1 cellular context compared by ENCODE assay signal in the genomic region with DNA sequence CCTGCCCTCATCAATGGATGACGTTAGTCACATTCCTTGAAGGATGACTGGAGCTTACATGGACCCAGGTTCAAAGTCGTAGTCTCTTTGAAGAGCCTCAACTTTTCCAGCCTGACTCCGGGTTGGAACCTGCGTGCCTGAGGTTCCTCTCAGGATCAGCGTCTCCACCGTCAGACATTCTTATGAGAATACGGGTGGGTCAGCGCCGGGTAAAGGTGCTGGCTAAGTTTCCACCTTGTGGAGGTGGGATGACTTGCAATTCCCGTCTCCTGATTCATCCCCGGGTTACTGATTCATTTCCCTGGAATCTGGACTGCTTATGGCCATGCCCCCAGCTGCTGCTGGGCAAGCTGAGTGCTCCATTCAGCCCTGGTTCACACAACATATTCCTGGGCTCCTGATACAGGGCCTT.
TF ChIP-seq lines count a peak whose summit lies in the region.

No MANE protein-coding gene starts in this region.

TF ChIP-seq in GM23338, 12 proteins besides CTCF, POLR2A, EP300 and RAD21 (continued from another document):
- TF ChIP-seq, protein P1, sequence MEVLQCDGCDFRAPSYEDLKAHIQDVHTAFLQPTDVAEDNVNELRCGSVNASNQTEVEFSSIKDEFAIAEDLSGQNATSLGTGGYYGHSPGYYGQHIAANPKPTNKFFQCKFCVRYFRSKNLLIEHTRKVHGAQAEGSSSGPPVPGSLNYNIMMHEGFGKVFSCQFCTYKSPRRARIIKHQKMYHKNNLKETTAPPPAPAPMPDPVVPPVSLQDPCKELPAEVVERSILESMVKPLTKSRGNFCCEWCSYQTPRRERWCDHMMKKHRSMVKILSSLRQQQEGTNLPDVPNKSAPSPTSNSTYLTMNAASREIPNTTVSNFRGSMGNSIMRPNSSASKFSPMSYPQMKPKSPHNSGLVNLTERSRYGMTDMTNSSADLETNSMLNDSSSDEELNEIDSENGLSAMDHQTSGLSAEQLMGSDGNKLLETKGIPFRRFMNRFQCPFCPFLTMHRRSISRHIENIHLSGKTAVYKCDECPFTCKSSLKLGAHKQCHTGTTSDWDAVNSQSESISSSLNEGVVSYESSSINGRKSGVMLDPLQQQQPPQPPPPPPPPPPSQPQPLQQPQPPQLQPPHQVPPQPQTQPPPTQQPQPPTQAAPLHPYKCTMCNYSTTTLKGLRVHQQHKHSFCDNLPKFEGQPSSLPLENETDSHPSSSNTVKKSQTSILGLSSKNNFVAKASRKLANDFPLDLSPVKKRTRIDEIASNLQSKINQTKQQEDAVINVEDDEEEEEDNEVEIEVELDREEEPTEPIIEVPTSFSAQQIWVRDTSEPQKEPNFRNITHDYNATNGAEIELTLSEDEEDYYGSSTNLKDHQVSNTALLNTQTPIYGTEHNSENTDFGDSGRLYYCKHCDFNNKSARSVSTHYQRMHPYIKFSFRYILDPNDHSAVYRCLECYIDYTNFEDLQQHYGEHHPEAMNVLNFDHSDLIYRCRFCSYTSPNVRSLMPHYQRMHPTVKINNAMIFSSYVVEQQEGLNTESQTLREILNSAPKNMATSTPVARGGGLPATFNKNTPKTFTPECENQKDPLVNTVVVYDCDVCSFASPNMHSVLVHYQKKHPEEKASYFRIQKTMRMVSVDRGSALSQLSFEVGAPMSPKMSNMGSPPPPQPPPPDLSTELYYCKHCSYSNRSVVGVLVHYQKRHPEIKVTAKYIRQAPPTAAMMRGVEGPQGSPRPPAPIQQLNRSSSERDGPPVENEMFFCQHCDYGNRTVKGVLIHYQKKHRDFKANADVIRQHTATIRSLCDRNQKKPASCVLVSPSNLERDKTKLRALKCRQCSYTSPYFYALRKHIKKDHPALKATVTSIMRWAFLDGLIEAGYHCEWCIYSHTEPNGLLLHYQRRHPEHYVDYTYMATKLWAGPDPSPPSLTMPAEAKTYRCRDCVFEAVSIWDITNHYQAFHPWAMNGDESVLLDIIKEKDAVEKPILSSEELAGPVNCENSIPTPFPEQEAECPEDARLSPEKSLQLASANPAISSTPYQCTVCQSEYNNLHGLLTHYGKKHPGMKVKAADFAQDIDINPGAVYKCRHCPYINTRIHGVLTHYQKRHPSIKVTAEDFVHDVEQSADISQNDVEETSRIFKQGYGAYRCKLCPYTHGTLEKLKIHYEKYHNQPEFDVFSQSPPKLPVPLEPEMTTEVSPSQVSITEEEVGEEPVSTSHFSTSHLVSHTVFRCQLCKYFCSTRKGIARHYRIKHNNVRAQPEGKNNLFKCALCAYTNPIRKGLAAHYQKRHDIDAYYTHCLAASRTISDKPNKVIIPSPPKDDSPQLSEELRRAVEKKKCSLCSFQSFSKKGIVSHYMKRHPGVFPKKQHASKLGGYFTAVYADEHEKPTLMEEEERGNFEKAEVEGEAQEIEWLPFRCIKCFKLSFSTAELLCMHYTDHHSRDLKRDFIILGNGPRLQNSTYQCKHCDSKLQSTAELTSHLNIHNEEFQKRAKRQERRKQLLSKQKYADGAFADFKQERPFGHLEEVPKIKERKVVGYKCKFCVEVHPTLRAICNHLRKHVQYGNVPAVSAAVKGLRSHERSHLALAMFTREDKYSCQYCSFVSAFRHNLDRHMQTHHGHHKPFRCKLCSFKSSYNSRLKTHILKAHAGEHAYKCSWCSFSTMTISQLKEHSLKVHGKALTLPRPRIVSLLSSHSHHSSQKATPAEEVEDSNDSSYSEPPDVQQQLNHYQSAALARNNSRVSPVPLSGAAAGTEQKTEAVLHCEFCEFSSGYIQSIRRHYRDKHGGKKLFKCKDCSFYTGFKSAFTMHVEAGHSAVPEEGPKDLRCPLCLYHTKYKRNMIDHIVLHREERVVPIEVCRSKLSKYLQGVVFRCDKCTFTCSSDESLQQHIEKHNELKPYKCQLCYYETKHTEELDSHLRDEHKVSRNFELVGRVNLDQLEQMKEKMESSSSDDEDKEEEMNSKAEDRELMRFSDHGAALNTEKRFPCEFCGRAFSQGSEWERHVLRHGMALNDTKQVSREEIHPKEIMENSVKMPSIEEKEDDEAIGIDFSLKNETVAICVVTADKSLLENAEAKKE (CRISPR knock-in tag; IDR thresholded peaks at IDR 0.05): no peak
- TF ChIP-seq JUNB (IDR thresholded peaks at IDR 0.05; ENCODE audit: unreplicated experiment): no peak
